Comparison of ENCODE assay signal across 33 cellular contexts in the genomic region with DNA sequence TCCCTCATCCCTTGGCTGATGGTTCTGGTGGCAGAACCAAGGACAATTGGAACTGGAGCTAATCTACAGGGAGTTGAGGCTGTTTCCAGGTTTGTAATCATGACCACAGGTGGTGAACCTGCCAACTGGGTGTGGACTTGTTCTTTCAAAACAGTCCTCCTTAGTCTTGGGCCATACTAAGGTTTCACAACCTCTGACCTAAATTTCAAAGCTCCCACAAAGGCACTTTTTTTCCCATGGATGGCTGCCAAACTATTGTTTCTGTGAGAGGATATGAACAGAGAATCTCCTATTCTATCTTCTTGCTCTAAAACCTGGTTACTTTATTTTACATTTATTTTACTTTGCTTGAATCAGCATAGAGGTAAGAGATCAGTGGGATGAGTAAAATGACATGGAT.
"Had no signal": no experiment of that assay in that cellular context is flagged by ENCODE, and none has a peak within 500 bp of the region (broad histone marks: within the 10 kb centered on the region; RNA-seq: fewer than 3 reads in every experiment).

No MANE protein-coding gene starts in this region.

- H3K9ac ChIP-seq: parathyroid adenoma had no signal

- ATAC-seq: naive thymus-derived CD8-positive, alpha-beta T cell; natural killer cell treated with Interleukin-12 subunit alpha and Interleukin-12 subunit beta and Interleukin-15 and Interleukin-18, amount 100 ng/mL, for 72 hours; psoas muscle; right cardiac atrium; right lobe of liver; stimulated activated memory B cell treated with anti-CD40 and anti-IgM and Interleukin-4, amounts not matched to agents 10 μg/mL and 1 μg/mL and 100 μg/mL, for 72 hours; stimulated activated naive CD8-positive, alpha-beta T cell treated with anti-CD3 and anti-CD28 coated beads, Interleukin-15, amount 100 ng/mL, for 72 hours; stimulated activated naive CD8-positive, alpha-beta T cell treated with anti-CD3 and anti-CD28 coated beads, Interleukin-15, Interleukin-2, amounts not matched to agents 100 U/mL and 50 U/mL, for 24 hours had no signal

- H3K4me3 ChIP-seq: ovary, psoas muscle, right lobe of liver, sigmoid colon, spleen, suprapubic skin, testis, tibial artery, transverse colon, upper lobe of left lung, vagina had no signal

- H3K9me3 ChIP-seq: ovary, right lobe of liver, testis, vagina had no signal

- H3K4me3 Mint-ChIP-seq: naive thymus-derived CD8-positive, alpha-beta T cell; natural killer cell treated with Interleukin-12 subunit alpha and Interleukin-12 subunit beta and Interleukin-15 and Interleukin-18, amount 100 ng/mL, for 72 hours; nephron progenitor cell; neural crest cell; stimulated activated memory B cell treated with anti-CD40 and anti-IgM and Interleukin-4, amounts not matched to agents 10 μg/mL and 1 μg/mL and 100 μg/mL, for 72 hours; stimulated activated naive CD8-positive, alpha-beta T cell treated with anti-CD3 and anti-CD28 coated beads, Interleukin-15, amount 100 ng/mL, for 72 hours had no signal

- H3K27ac Mint-ChIP-seq: naive thymus-derived CD8-positive, alpha-beta T cell; natural killer cell treated with Interleukin-12 subunit alpha and Interleukin-12 subunit beta and Interleukin-15 and Interleukin-18, amount 100 ng/mL, for 72 hours; nephron progenitor cell; progenitor cell of endocrine pancreas; stimulated activated memory B cell treated with anti-CD40 and anti-IgM and Interleukin-4, amounts not matched to agents 10 μg/mL and 1 μg/mL and 100 μg/mL, for 72 hours; stimulated activated naive CD8-positive, alpha-beta T cell treated with anti-CD3 and anti-CD28 coated beads, Interleukin-15, amount 100 ng/mL, for 72 hours had no signal

- H3K36me3 Mint-ChIP-seq: naive thymus-derived CD8-positive, alpha-beta T cell; stimulated activated memory B cell treated with anti-CD40 and anti-IgM and Interleukin-4, amounts not matched to agents 10 μg/mL and 1 μg/mL and 100 μg/mL, for 72 hours had no signal

- H3K27me3 Mint-ChIP-seq: naive thymus-derived CD8-positive, alpha-beta T cell; natural killer cell treated with Interleukin-12 subunit alpha and Interleukin-12 subunit beta and Interleukin-15 and Interleukin-18, amount 100 ng/mL, for 72 hours; progenitor cell of endocrine pancreas; stimulated activated memory B cell treated with anti-CD40 and anti-IgM and Interleukin-4, amounts not matched to agents 10 μg/mL and 1 μg/mL and 100 μg/mL, for 72 hours; stimulated activated naive CD8-positive, alpha-beta T cell treated with anti-CD3 and anti-CD28 coated beads, Interleukin-15, amount 100 ng/mL, for 72 hours had no signal

- FAIRE-seq: small intestine, urothelium cell line had no signal

- H3K36me3 ChIP-seq: neutrophil, ovary, right lobe of liver, sigmoid colon, spleen, suprapubic skin, tibial artery, transverse colon, upper lobe of left lung, vagina had no signal

- DNase-seq: naive thymus-derived CD8-positive, alpha-beta T cell; nephron progenitor cell; nucleus accumbens; ovary; posterior cingulate gyrus; psoas muscle; right cardiac atrium; right lobe of liver; sigmoid colon; small intestine; spleen; stimulated activated CD4-positive, alpha-beta T cell treated with anti-CD3 and anti-CD28 coated beads, Interleukin-12 subunit alpha, Interleukin-12 subunit beta, amount 100 ng/mL, for 4 hours; stimulated activated CD4-positive, alpha-beta T cell treated with anti-CD3 and anti-CD28 coated beads, Interleukin-1b, Interleukin-23, amount 100 ng/mL, for 48 hours; stimulated activated CD4-positive, alpha-beta T cell treated with anti-CD3 and anti-CD28 coated beads, Interleukin-4, amount 100 ng/mL, for 1 hour; stimulated activated CD4-positive, alpha-beta T cell treated with anti-CD3 and anti-CD28 coated beads, Interleukin-4, amount 100 ng/mL, for 4 hours; stimulated activated CD8-positive, alpha-beta memory T cell treated with anti-CD3 and anti-CD28 coated beads, Interleukin-4, amount 100 ng/mL, for 48 hours; stimulated activated naive CD4-positive, alpha-beta T cell; stimulated activated naive CD8-positive, alpha-beta T cell treated with anti-CD3 and anti-CD28 coated beads, Interleukin-15, amount 100 ng/mL, for 72 hours; stimulated activated naive CD8-positive, alpha-beta T cell treated with anti-CD3 and anti-CD28 coated beads, Interleukin-15, Interleukin-2, amounts not matched to agents 100 U/mL and 50 U/mL, for 24 hours; substantia nigra; testis; tibial artery; transverse colon; upper lobe of left lung had no signal

- H3K27me3 ChIP-seq: neutrophil, ovary, right lobe of liver, sigmoid colon, spleen, suprapubic skin, testis, tibial artery, transverse colon, upper lobe of left lung, vagina had no signal

- H3K27ac ChIP-seq: neutrophil, ovary, parathyroid adenoma, psoas muscle, right lobe of liver, sigmoid colon, spleen, suprapubic skin, testis, tibial artery, transverse colon, upper lobe of left lung, vagina had no signal

- H3K4me1 Mint-ChIP-seq: naive thymus-derived CD8-positive, alpha-beta T cell; nephron progenitor cell; neural crest cell; stimulated activated memory B cell treated with anti-CD40 and anti-IgM and Interleukin-4, amounts not matched to agents 10 μg/mL and 1 μg/mL and 100 μg/mL, for 72 hours; stimulated activated naive CD8-positive, alpha-beta T cell treated with anti-CD3 and anti-CD28 coated beads, Interleukin-15, amount 100 ng/mL, for 72 hours had no signal

- H2AFZ ChIP-seq: parathyroid adenoma had no signal

- H3K4me1 ChIP-seq: parathyroid adenoma, psoas muscle, right lobe of liver, sigmoid colon, spleen, suprapubic skin, testis, tibial artery, transverse colon, upper lobe of left lung, vagina had no signal

- H3K79me2 ChIP-seq: parathyroid adenoma had no signal
